Comparison of ENCODE assay signal across 33 cellular contexts in genomic region chr13:29175245-29175873, GRCh38.
"Had no signal": no experiment of that assay in that cellular context is flagged by ENCODE, and none has a peak within 500 bp of the region (broad histone marks: within the 10 kb centered on the region; RNA-seq: fewer than 3 reads in every experiment).

No MANE protein-coding gene starts in this region.

- ATAC-seq: activated CD4-positive, CD25-positive, alpha-beta regulatory T cell treated with anti-CD3 and anti-CD28 coated beads, Interleukin-2, amount 50 U/mL, for 24 hours; activated CD8-positive, alpha-beta T cell treated with anti-CD3 and anti-CD28 coated beads for 36 hours; activated naive CD8-positive, alpha-beta T cell treated with anti-CD3 and anti-CD28 coated beads, Interleukin-2, amount 50 U/mL, for 24 hours; activated T-cell treated with anti-CD3 and anti-CD28 coated beads, Interleukin-2, amount 50 U/mL, for 4 hours; body of pancreas; effector memory CD8-positive, alpha-beta T cell; foreskin keratinocyte; gastrocnemius medialis; T-cell had no signal

- H3K9me3 ChIP-seq: adrenal gland, body of pancreas, esophagus muscularis mucosa, gastrocnemius medialis had no signal

- H3K4me3 Mint-ChIP-seq: activated B cell treated with CpG ODN at 0.5 μM for 24 hours; activated CD8-positive, alpha-beta T cell treated with anti-CD3 and anti-CD28 coated beads for 36 hours; activated naive CD4-positive, alpha-beta T cell treated with anti-CD3 and anti-CD28 coated beads for 36 hours; activated naive CD4-positive, alpha-beta T cell treated with anti-CD3 and anti-CD28 coated beads, Interleukin-2, amount 50 U/mL, for 24 hours; activated naive CD8-positive, alpha-beta T cell treated with anti-CD3 and anti-CD28 coated beads for 36 hours; activated naive CD8-positive, alpha-beta T cell treated with anti-CD3 and anti-CD28 coated beads, Interleukin-2, amount 50 U/mL, for 24 hours; activated T-cell treated with anti-CD3 and anti-CD28 coated beads, Interleukin-2, amount 50 U/mL, for 4 hours; activated T-helper 1 cell treated with anti-CD3 and anti-CD28 coated beads, Interleukin-12 subunit alpha, Interleukin-12 subunit beta, Interleukin-2, Interleukin-4 antibody, amounts not matched to agents 30 ng/mL and 10 ng/mL and 1 ng/mL, durations not matched to agents 14 hours and 24 hours and 36 hours; effector memory CD8-positive, alpha-beta T cell; T-cell; T-helper 1 cell treated with Interleukin-12 subunit alpha and Interleukin-12 subunit beta and Interleukin-4 antibody, amounts not matched to agents 30 μg/mL and 1 μg/mL, for 36 hours had no signal

- H3K4me3 ChIP-seq: adrenal gland, body of pancreas, esophagus muscularis mucosa, gastrocnemius medialis had no signal

- DNase-seq: activated B cell treated with CpG ODN at 0.5 μM for 24 hours; activated CD4-positive, alpha-beta T cell treated with anti-CD3 and anti-CD28 coated beads for 48 hours; activated CD4-positive, alpha-beta T cell treated with anti-CD3 and anti-CD28 coated beads, Interleukin-2, amount 50 U/mL, for 1 hour; activated CD4-positive, alpha-beta T cell treated with anti-CD3 and anti-CD28 coated beads, Interleukin-2, amount 50 U/mL, for 48 hours; activated CD8-positive, alpha-beta memory T cell treated with anti-CD3 and anti-CD28 coated beads for 24 hours; activated CD8-positive, alpha-beta T cell treated with anti-CD3 and anti-CD28 coated beads for 36 hours; activated effector memory CD4-positive, alpha-beta T cell treated with anti-CD3 and anti-CD28 coated beads, Interleukin-2, amount 50 U/mL, for 16 hours; activated naive CD4-positive, alpha-beta T cell treated with anti-CD3 and anti-CD28 coated beads for 36 hours; activated naive CD8-positive, alpha-beta T cell treated with anti-CD3 and anti-CD28 coated beads for 36 hours; activated naive CD8-positive, alpha-beta T cell treated with anti-CD3 and anti-CD28 coated beads, Interleukin-2, amount 50 U/mL, for 24 hours; activated T-cell treated with anti-CD3 and anti-CD28 coated beads, Interleukin-2, amount 50 U/mL, for 4 hours; adrenal gland; amygdala; aorta; body of pancreas; caudate nucleus; cortex of kidney; dermis blood vessel endothelial cell; effector CD4-positive, alpha-beta T cell; effector memory CD8-positive, alpha-beta T cell; erythroblast; foreskin keratinocyte; gastrocnemius medialis; T-cell; T-helper 9 cell; WERI-Rb-1 had no signal

- H3K27me3 Mint-ChIP-seq: activated CD8-positive, alpha-beta T cell treated with anti-CD3 and anti-CD28 coated beads for 36 hours; activated naive CD4-positive, alpha-beta T cell treated with anti-CD3 and anti-CD28 coated beads, Interleukin-2, amount 50 U/mL, for 24 hours; activated naive CD8-positive, alpha-beta T cell treated with anti-CD3 and anti-CD28 coated beads, Interleukin-2, amount 50 U/mL, for 24 hours had no signal

- H3K27ac ChIP-seq: adrenal gland, body of pancreas, esophagus muscularis mucosa, foreskin keratinocyte, gastrocnemius medialis, WERI-Rb-1 had no signal

- H3K27ac Mint-ChIP-seq: activated B cell treated with CpG ODN at 0.5 μM for 24 hours; activated CD8-positive, alpha-beta T cell treated with anti-CD3 and anti-CD28 coated beads for 36 hours; activated naive CD4-positive, alpha-beta T cell treated with anti-CD3 and anti-CD28 coated beads for 36 hours; activated naive CD4-positive, alpha-beta T cell treated with anti-CD3 and anti-CD28 coated beads, Interleukin-2, amount 50 U/mL, for 24 hours; activated naive CD8-positive, alpha-beta T cell treated with anti-CD3 and anti-CD28 coated beads for 36 hours; activated naive CD8-positive, alpha-beta T cell treated with anti-CD3 and anti-CD28 coated beads, Interleukin-2, amount 50 U/mL, for 24 hours; activated T-helper 1 cell treated with anti-CD3 and anti-CD28 coated beads, Interleukin-12 subunit alpha, Interleukin-12 subunit beta, Interleukin-2, Interleukin-4 antibody, amounts not matched to agents 30 ng/mL and 10 ng/mL and 1 ng/mL, durations not matched to agents 14 hours and 24 hours and 36 hours; activated T-helper 2 cell treated with anti-CD3 and anti-CD28 coated beads, Interferon-gamma antibody, Interleukin-2, Interleukin-4, amounts not matched to agents 10 μg/mL and 5 μg/mL and 100 μg/mL, durations not matched to agents 14 hours and 24 hours and 36 hours; effector memory CD8-positive, alpha-beta T cell; T-cell; T-helper 1 cell treated with Interleukin-12 subunit alpha and Interleukin-12 subunit beta and Interleukin-4 antibody, amounts not matched to agents 30 μg/mL and 1 μg/mL, for 36 hours had no signal

- FAIRE-seq: colon had no signal

- H3K4me1 ChIP-seq: adrenal gland, body of pancreas, foreskin keratinocyte, gastrocnemius medialis had no signal

- H3K4me1 Mint-ChIP-seq: activated B cell treated with CpG ODN at 0.5 μM for 24 hours; activated naive CD4-positive, alpha-beta T cell treated with anti-CD3 and anti-CD28 coated beads, Interleukin-2, amount 50 U/mL, for 24 hours; activated naive CD8-positive, alpha-beta T cell treated with anti-CD3 and anti-CD28 coated beads for 36 hours; activated naive CD8-positive, alpha-beta T cell treated with anti-CD3 and anti-CD28 coated beads, Interleukin-2, amount 50 U/mL, for 24 hours; T-cell had no signal

- H3K36me3 Mint-ChIP-seq: activated naive CD4-positive, alpha-beta T cell treated with anti-CD3 and anti-CD28 coated beads, Interleukin-2, amount 50 U/mL, for 24 hours; activated naive CD8-positive, alpha-beta T cell treated with anti-CD3 and anti-CD28 coated beads for 36 hours; T-cell had no signal

- H3K27me3 ChIP-seq: adrenal gland, body of pancreas, esophagus muscularis mucosa, foreskin keratinocyte, gastrocnemius medialis had no signal

- H3K36me3 ChIP-seq: adrenal gland, esophagus muscularis mucosa, gastrocnemius medialis, WERI-Rb-1 had no signal

- H3K9me3 Mint-ChIP-seq: activated CD8-positive, alpha-beta T cell treated with anti-CD3 and anti-CD28 coated beads for 36 hours; activated naive CD4-positive, alpha-beta T cell treated with anti-CD3 and anti-CD28 coated beads for 36 hours; activated naive CD4-positive, alpha-beta T cell treated with anti-CD3 and anti-CD28 coated beads, Interleukin-2, amount 50 U/mL, for 24 hours; activated naive CD8-positive, alpha-beta T cell treated with anti-CD3 and anti-CD28 coated beads for 36 hours; activated T-cell treated with anti-CD3 and anti-CD28 coated beads, Interleukin-2, amount 50 U/mL, for 4 hours; activated T-helper 1 cell treated with anti-CD3 and anti-CD28 coated beads, Interleukin-12 subunit alpha, Interleukin-12 subunit beta, Interleukin-2, Interleukin-4 antibody, amounts not matched to agents 30 ng/mL and 10 ng/mL and 1 ng/mL, durations not matched to agents 14 hours and 24 hours and 36 hours; activated T-helper 2 cell treated with anti-CD3 and anti-CD28 coated beads, Interferon-gamma antibody, Interleukin-2, Interleukin-4, amounts not matched to agents 10 μg/mL and 5 μg/mL and 100 μg/mL, durations not matched to agents 14 hours and 24 hours and 36 hours had no signal
